Comparison of ENCODE assay signal across 11 cellular contexts in the genomic region with DNA sequence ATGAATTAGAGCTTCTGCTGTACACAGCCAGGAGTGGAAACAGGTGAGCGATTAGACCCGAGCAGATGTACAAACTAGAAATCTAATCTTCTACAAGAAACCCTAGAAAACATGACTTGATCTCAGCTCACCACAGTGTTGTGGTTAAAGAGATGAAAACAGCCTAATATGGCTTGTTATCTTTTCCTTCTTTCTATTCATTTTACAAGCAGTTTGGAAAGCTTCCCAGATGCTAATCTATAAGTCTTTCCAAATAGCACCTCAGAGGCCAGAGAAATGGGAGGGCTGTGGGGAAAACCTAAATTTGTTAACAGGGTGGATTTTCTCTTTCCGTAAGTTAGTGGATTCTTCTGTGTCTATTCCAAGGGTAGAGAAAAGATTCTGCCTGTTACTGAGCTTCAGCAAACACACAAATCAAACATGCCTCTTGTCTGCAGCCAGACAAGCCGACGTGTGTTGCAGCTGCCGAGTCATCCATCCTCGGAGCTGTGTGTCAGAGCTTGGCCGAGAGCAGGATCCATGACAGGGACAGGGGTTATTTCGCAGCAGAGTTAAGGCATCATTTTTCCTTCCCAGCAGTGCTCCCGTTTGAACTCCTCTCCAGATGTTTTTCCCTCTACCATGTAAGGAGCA.
A peak's percentile ranks its signal among the peaks of the same experiment; 100 is the strongest.
DNase-seq lines count a peak whose midpoint lies in the region; ATAC-seq and TF ChIP-seq lines count a peak whose summit lies in the region.
"Had no signal": no experiment of that assay in that cellular context is flagged by ENCODE, and none has a peak within 500 bp of the region (broad histone marks: within the 10 kb centered on the region; RNA-seq: fewer than 3 reads in every experiment).

No MANE protein-coding gene starts in this region.

- no peak overlapping the region for H3K4me3 Mint-ChIP-seq in activated CD4-positive, alpha-beta memory T cell treated with anti-CD3 and anti-CD28 coated beads for 36 hours
- H3K4me3 Mint-ChIP-seq: activated CD4-positive, alpha-beta memory T cell treated with anti-CD3 and anti-CD28 coated beads, Interleukin-2, amount 10 ng/mL, durations not matched to agents 7 days and 5 days had no signal

- H3F3A ChIP-seq in SK-N-SH (replicated peaks; ENCODE audit: insufficient read depth) = no peaks in the 10 kb centered on the region

- H3K9me3 Mint-ChIP-seq in activated CD4-positive, alpha-beta memory T cell treated with anti-CD3 and anti-CD28 coated beads for 36 hours = no peaks in the 10 kb centered on the region

- H4K20me1 ChIP-seq in SK-N-SH (ENCODE audit: insufficient read depth) = no peaks in the 10 kb centered on the region

- no peaks in the 10 kb centered on the region for H3K9me3 ChIP-seq in SK-N-SH

- TF ChIP-seq EP300 in SK-N-SH (IDR thresholded peaks at IDR 0.05; ENCODE audit: borderline replicate concordance in 1 of 2, low read depth in 1 of 2, low read length in 1 of 2) = no peak

- H3K27ac Mint-ChIP-seq in activated CD4-positive, alpha-beta memory T cell treated with anti-CD3 and anti-CD28 coated beads for 36 hours = no peak overlapping the region
- H3K27ac Mint-ChIP-seq: activated CD4-positive, alpha-beta memory T cell treated with anti-CD3 and anti-CD28 coated beads, Interleukin-2, amount 10 ng/mL, durations not matched to agents 7 days and 5 days had no signal

- H3K27me3 Mint-ChIP-seq in activated CD4-positive, alpha-beta memory T cell treated with anti-CD3 and anti-CD28 coated beads for 36 hours = no peaks in the 10 kb centered on the region
- H3K27me3 Mint-ChIP-seq: activated CD4-positive, alpha-beta memory T cell treated with anti-CD3 and anti-CD28 coated beads, Interleukin-2, amount 10 ng/mL, durations not matched to agents 7 days and 5 days had no signal

- H3K27me3 ChIP-seq in SK-N-SH (ENCODE audit: insufficient read depth) = no peaks in the 10 kb centered on the region

- DNase-seq in SK-N-SH (peak; percentile 61), SK-N-DZ (ENCODE audit: low spot score) (peak; percentile 59), iris pigment epithelial cell (ENCODE audit: low read depth) (peak; percentile 6), stromal cell of bone marrow (ENCODE audit: low read depth) (peak; percentile 21), 8988T (no peak)
- DNase-seq in activated CD4-positive, alpha-beta memory T cell treated with anti-CD3 and anti-CD28 coated beads for 36 hours = no peak
- DNase-seq in activated CD8-positive, alpha-beta memory T cell treated with anti-CD3 and anti-CD28 coated beads, Interleukin-2, amount 50 U/mL, for 4 hours = no peak
- DNase-seq: activated CD4-positive, alpha-beta memory T cell treated with anti-CD3 and anti-CD28 coated beads, Interleukin-2, amount 10 ng/mL, durations not matched to agents 7 days and 5 days; NCI-H2227 treated with DMSO at 0.1 percent for 48 hours had no signal

- H3K27ac ChIP-seq in SK-N-SH (ENCODE audit: low read depth in 2 of 2, low read length in 1 of 2) = no peak overlapping the region; a peak in 1 of 4 replicates

- CTCF ChIA-PET in SK-N-SH (lab: Yijun Ruan, JAX) = interaction anchor here (0.8 kb wide), 1 partner anchor 178 kb away, joined by 3 read pairs; no protein-coding TSS in a partner anchor
- CTCF ChIA-PET in activated CD4-positive, alpha-beta memory T cell treated with anti-CD3 and anti-CD28 coated beads for 36 hours (lab: Charles Lee) = no interaction called here

- H3K36me3 ChIP-seq in SK-N-SH (replicated peaks in 1 of 2; ENCODE audit: control insufficient read depth in 1 of 2, insufficient read depth in 2 of 2, low read length in 1 of 2) = no peaks in the 10 kb centered on the region

- H3K36me3 Mint-ChIP-seq in activated CD4-positive, alpha-beta memory T cell treated with anti-CD3 and anti-CD28 coated beads for 36 hours = no peaks in the 10 kb centered on the region

- TF ChIP-seq CTCF in SK-N-SH (IDR thresholded peaks at IDR 0.05) = no peak

- no peak for TF ChIP-seq RAD21 in SK-N-SH (IDR thresholded peaks at IDR 0.05; ENCODE audit: low read length)

- intact Hi-C loops in activated CD4-positive, alpha-beta memory T cell treated with anti-CD3 and anti-CD28 coated beads for 36 hours (cut with micrococcal nuclease) = no loop called here

- no peak overlapping the region; a peak in 1 of 4 replicates for H3K4me3 ChIP-seq in SK-N-SH (ENCODE audit: low read depth in 2 of 2, low read length in 1 of 2)

- H3K4me2 ChIP-seq in SK-N-SH = no peak overlapping the region

- H3K9me2 ChIP-seq in SK-N-SH = no peaks in the 10 kb centered on the region

- H3K4me1 Mint-ChIP-seq in activated CD4-positive, alpha-beta memory T cell treated with anti-CD3 and anti-CD28 coated beads for 36 hours (ENCODE audit: low read depth) = no peaks in the 10 kb centered on the region
- H3K4me1 Mint-ChIP-seq: activated CD4-positive, alpha-beta memory T cell treated with anti-CD3 and anti-CD28 coated beads, Interleukin-2, amount 10 ng/mL, durations not matched to agents 7 days and 5 days had no signal

- ATAC-seq in SK-N-SH treated with all-trans-retinoic acid at 6 μM for 48 hours = no peak
- ATAC-seq: left lobe of liver had no signal

- H3K4me1 ChIP-seq in SK-N-SH (ENCODE audit: control insufficient read depth in 1 of 2, insufficient read depth in 2 of 2, low read depth in 1 of 2, low read length in 1 of 2) = peaks cover 0 to 17% of the 10 kb centered on the region in 2 experiments; a peak in 2 of 4 replicates

- H2AFZ ChIP-seq in SK-N-SH (ENCODE audit: low read depth) = no peak overlapping the region

- H3K9ac ChIP-seq in SK-N-SH = no peak overlapping the region

- POLR2A ChIA-PET in SK-N-SH (lab: Yijun Ruan, JAX) = no interaction called here
- POLR2A ChIA-PET in activated CD4-positive, alpha-beta memory T cell treated with anti-CD3 and anti-CD28 coated beads for 36 hours (lab: Charles Lee) = no interaction called here

- 4% methylated on average over 10 of the region's 10 CpGs for WGBS in SK-N-SH (ENCODE audit: low lambda C conversion rate)

- no peaks in the 10 kb centered on the region for H3K79me2 ChIP-seq in SK-N-SH (ENCODE audit: insufficient read depth)

TF ChIP-seq in SK-N-SH, 30 proteins besides CTCF, POLR2A, EP300 and RAD21:
- TF ChIP-seq GATA2 (CRISPR knock-in tag; IDR thresholded peaks at IDR 0.05) (peak; percentile 75), MXI1 (IDR thresholded peaks at IDR 0.05; ENCODE audit: low read depth, low read length) (no peak)

TF ChIP-seq in SK-N-SH treated with all-trans-retinoic acid at 6 μM for 48 hours, 23 proteins besides CTCF, POLR2A, EP300 and RAD21:
- TF ChIP-seq TCF4 (CRISPR knock-in tag; IDR thresholded peaks at IDR 0.05; ENCODE audit: borderline replicate concordance) = no peak
- no peak for TF ChIP-seq ESRRG (CRISPR knock-in tag; IDR thresholded peaks at IDR 0.05)
- no peak for TF ChIP-seq ZC3H10 (CRISPR knock-in tag; IDR thresholded peaks at IDR 0.05)
- TF ChIP-seq ARNTL (CRISPR knock-in tag; IDR thresholded peaks at IDR 0.05; ENCODE audit: borderline replicate concordance, low read depth) = no peak
- no peak for TF ChIP-seq PATZ1 (CRISPR knock-in tag; IDR thresholded peaks at IDR 0.05; ENCODE audit: borderline replicate concordance)

Comparison
In these comparisons a context has a peak if more than half of its experiments do, and no peak if none do; other contexts are left out.
1. DNase-seq: peak in SK-N-SH (single experiment), SK-N-DZ (single experiment), iris pigment epithelial cell (single experiment) and stromal cell of bone marrow (single experiment); none in activated CD4-positive, alpha-beta memory T cell treated with anti-CD3 and anti-CD28 coated beads for 36 hours (single experiment), activated CD8-positive, alpha-beta memory T cell treated with anti-CD3 and anti-CD28 coated beads, Interleukin-2, amount 50 U/mL, for 4 hours (single experiment) and 8988T (single experiment).